18 cellular contexts compared by ENCODE assay signal in genomic region chr7:14841850-14842249, GRCh38.
"Had no signal": no experiment of that assay in that cellular context is flagged by ENCODE, and none has a peak within 500 bp of the region (broad histone marks: within the 10 kb centered on the region; RNA-seq: fewer than 3 reads in every experiment).

No MANE protein-coding gene starts in this region.

- DNase-seq: activated CD4-positive, CD25-positive, alpha-beta regulatory T cell treated with anti-CD3 and anti-CD28 coated beads, Interleukin-2, amount 50 U/mL, for 72 hours; activated naive CD4-positive, alpha-beta T cell treated with Interleukin-2 at 50 U/mL for 16 hours; activated naive CD8-positive, alpha-beta T cell treated with anti-CD3 and anti-CD28 coated beads, Interleukin-2, amount 50 U/mL, for 24 hours; esophagus squamous epithelium; islet precursor cell; ovary; sigmoid colon; stimulated activated CD4-positive, alpha-beta T cell treated with anti-CD3 and anti-CD28 coated beads, Interleukin-2, amount 100 ng/mL, for 48 hours; stimulated activated naive B cell treated with anti-CD40 and anti-IgM and Interleukin-4, amounts not matched to agents 10 μg/mL and 1 μg/mL and 100 μg/mL, for 72 hours; T-cell; T-helper 9 cell; tibial artery had no signal

- ATAC-seq: activated naive CD8-positive, alpha-beta T cell treated with anti-CD3 and anti-CD28 coated beads, Interleukin-2, amount 50 U/mL, for 24 hours; activated T-helper 17 cell treated with anti-CD3 and anti-CD28 coated beads, Interleukin-2, amount 50 U/mL, for 72 hours; stimulated activated naive B cell treated with anti-CD40 and anti-IgM and Interleukin-4, amounts not matched to agents 10 μg/mL and 1 μg/mL and 100 μg/mL, for 72 hours; T-cell had no signal

- H3K36me3 ChIP-seq: ascending aorta, esophagus squamous epithelium, ovary, sigmoid colon, tibial artery had no signal

- H3K27me3 ChIP-seq: ascending aorta, esophagus squamous epithelium, hepatocyte, ovary, sigmoid colon, tibial artery had no signal

- H3K27ac ChIP-seq: ascending aorta, esophagus squamous epithelium, hepatocyte, ovary, sigmoid colon, tibial artery had no signal

- H3K4me3 ChIP-seq: ascending aorta, esophagus squamous epithelium, hepatocyte, lung, ovary, sigmoid colon, tibial artery had no signal

- H3K4me1 ChIP-seq: ascending aorta, esophagus squamous epithelium, sigmoid colon, tibial artery had no signal

- H3K9me3 ChIP-seq: ascending aorta, esophagus squamous epithelium, ovary, sigmoid colon, tibial artery had no signal

- FAIRE-seq: endometrium, urothelium cell line had no signal
